In the genomic region with DNA sequence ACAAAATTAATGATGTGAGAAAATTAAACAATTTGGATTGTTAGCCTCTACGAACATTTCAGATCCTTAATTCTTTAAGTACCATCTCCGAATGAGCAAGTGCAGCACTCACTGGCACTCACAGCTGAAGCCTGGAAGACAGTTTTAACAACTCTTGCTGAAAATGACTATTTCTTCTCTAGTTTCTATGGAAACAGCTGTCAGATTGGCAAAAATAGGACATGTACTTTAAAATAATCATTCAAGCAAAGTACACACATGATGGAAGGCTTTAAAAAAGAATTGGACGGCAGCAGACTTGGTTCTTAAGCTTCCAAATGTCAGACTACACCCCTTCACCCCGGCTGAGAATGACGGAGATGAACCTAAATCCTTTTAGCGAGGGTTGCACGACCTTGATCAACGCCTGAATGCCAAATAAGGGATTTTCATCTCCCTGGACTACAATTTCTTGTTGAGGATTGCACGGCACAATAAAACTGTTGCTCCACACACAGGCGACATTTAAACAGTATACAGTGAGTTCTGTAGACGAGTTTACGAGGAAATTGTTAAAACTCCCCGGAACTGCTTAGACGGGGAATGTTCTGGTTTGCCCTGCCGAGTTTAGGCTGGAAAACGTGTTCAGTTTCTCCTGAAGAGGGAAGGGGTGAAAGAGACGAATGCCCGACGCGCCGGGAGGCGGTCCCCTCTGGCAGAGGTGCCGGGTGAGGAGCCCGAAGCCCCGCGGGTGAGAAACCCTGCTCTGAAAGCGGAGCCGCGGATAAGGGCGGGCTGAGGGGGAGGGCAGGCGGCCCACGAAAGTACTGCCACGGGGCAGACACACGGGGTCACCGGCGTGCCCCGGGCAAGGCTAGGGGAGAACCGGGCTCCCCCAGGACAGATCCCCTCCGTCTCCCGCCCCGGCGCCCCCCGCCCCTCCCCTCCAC, we compare ENCODE assay signal across 8 cellular contexts. TPM values are rescaled to one million over a fixed set of nuclear protein-coding genes. Genes with fewer than 3 reads are reported as not detected.
A peak's percentile ranks its signal among the peaks of the same experiment; 100 is the strongest.
DNase-seq lines count a peak whose midpoint lies in the region; ATAC-seq, FAIRE-seq and TF ChIP-seq lines count a peak whose summit lies in the region.

No MANE protein-coding gene starts in this region.

- H3K27ac Mint-ChIP-seq in central memory CD8-positive, alpha-beta T cell (ENCODE audit: low read depth), result peak overlapping the region; percentile 96

- peak; percentile 53 for ATAC-seq in HG03064 (IDR thresholded peaks at IDR 0.05; ENCODE audit: low read depth, unreplicated experiment)
- ATAC-seq in central memory CD8-positive, alpha-beta T cell (replicated peaks; ENCODE audit: extremely low read depth, poor library complexity, severe bottlenecking), result peak; percentile 88

- H3K4me1 ChIP-seq in kidney (ENCODE audit: control insufficient read depth in 1 of 2, insufficient read depth in 1 of 2, low read depth in 1 of 2, low read length in 2 of 2), result peaks cover 0 to 6% of the 10 kb centered on the region in 2 donors

- peak overlapping the region; percentile 86 for H3K4me3 Mint-ChIP-seq in central memory CD8-positive, alpha-beta T cell

- no peak for TF ChIP-seq CTCF in 22Rv1 (IDR thresholded peaks at IDR 0.05)
- TF ChIP-seq CTCF in kidney (IDR thresholded peaks at IDR 0.05; ENCODE audit: borderline replicate concordance, extremely low read depth, insufficient read depth), result no peak

- H3K27ac ChIP-seq in 22Rv1, result peak overlapping the region; percentile 85
- H3K27ac ChIP-seq in kidney (ENCODE audit: low read depth in 2 of 2, low read length in 2 of 2), result peak overlapping the region; percentile 96 to 97

- H3K9me3 Mint-ChIP-seq in central memory CD8-positive, alpha-beta T cell, result no peaks in the 10 kb centered on the region

- DNase-seq in GM18507 (ENCODE audit: extremely low spot score, insufficient read length, low read depth) (peak; percentile 12), NCI-H2196 (lab: John Stamatoyannopoulos, UW; ENCODE audit: unreplicated experiment) (peak; percentile 57), kidney (peak; percentile 97)
- peak; percentile 62 for DNase-seq in activated CD4-positive, alpha-beta T cell treated with anti-CD3 and anti-CD28 coated beads for 1 hour
- DNase-seq in central memory CD8-positive, alpha-beta T cell (ENCODE audit: low spot score in 2 of 2), result peak; percentile 72 to 79
- DNase-seq in stimulated activated CD4-positive, alpha-beta T cell treated with anti-CD3 and anti-CD28 coated beads, Interleukin-12 subunit alpha, Interleukin-12 subunit beta, amount 100 ng/mL, for 4 hours, result peak; percentile 72

- no peaks in the 10 kb centered on the region for H3K9me3 ChIP-seq in kidney (ENCODE audit: control insufficient read depth in 1 of 2, low read length in 2 of 2)

- peak overlapping the region; percentile 66 to 84 for H3K9ac ChIP-seq in kidney (ENCODE audit: low read length in 2 of 2)

- peak overlapping the region; percentile 69 to 83 for H3K4me3 ChIP-seq in kidney (ENCODE audit: low read length in 2 of 2)

- FAIRE-seq in GM18507 (lab: Jason Lieb, UNC) (peak; percentile 12), kidney (lab: Jason Lieb, UNC) (no peak)

- peaks cover 21% of the 10 kb centered on the region for H3K4me1 Mint-ChIP-seq in central memory CD8-positive, alpha-beta T cell

- H3K36me3 Mint-ChIP-seq in central memory CD8-positive, alpha-beta T cell (ENCODE audit: insufficient read depth), result peaks cover 13% of the 10 kb centered on the region

- peaks cover 8% of the 10 kb centered on the region for H3K27me3 Mint-ChIP-seq in central memory CD8-positive, alpha-beta T cell

- H3K36me3 ChIP-seq in kidney (ENCODE audit: control insufficient read depth in 1 of 2, insufficient read depth in 2 of 2, low read length in 2 of 2), result no peaks in the 10 kb centered on the region

- intact Hi-C loops in kidney (cut with DNase I), result no loop called here

RNA-seq across cellular contexts. Expression of a gene that starts 0.7 kb away (rescaled TPM):
- total RNA-seq in kidney, result 42.6 TPM
- polyA plus RNA-seq in kidney (ENCODE audit: insufficient read depth, low read depth, low replicate concordance), result 24.8 TPM

RNA-seq across cellular contexts. Expression of a gene that starts 31.2 kb away (rescaled TPM):
- total RNA-seq in kidney, result 502 TPM
- 127 TPM for polyA plus RNA-seq in kidney (ENCODE audit: insufficient read depth, low read depth, low replicate concordance)

Comparison
In these comparisons a context has a peak if more than half of its experiments do, and no peak if none do; other contexts are left out.
1. Peak in every context shown above with its lines: DNase-seq, ATAC-seq, H3K4me3 ChIP-seq and H3K27ac ChIP-seq.
2. DNase-seq: peak in every context shown above with its lines; median percentile 97 in kidney; 76 in central memory CD8-positive, alpha-beta T cell; 72 in stimulated activated CD4-positive, alpha-beta T cell treated with anti-CD3 and anti-CD28 coated beads, Interleukin-12 subunit alpha, Interleukin-12 subunit beta, amount 100 ng/mL, for 4 hours; 62 in activated CD4-positive, alpha-beta T cell treated with anti-CD3 and anti-CD28 coated beads for 1 hour; 57 in NCI-H2196; 12 in GM18507.